ENCODE assay signal across 33 cellular contexts in genomic region chr7:154182361-154182760, GRCh38.
DNase-seq lines count a peak whose midpoint lies in the region; ATAC-seq, FAIRE-seq and TF ChIP-seq lines count a peak whose summit lies in the region.
"Had no signal": no experiment of that assay in that cellular context is flagged by ENCODE, and none has a peak within 500 bp of the region (broad histone marks: within the 10 kb centered on the region; RNA-seq: fewer than 3 reads in every experiment).

No MANE protein-coding gene starts in this region.

- no peak overlapping the region for H2BK120ac ChIP-seq in H1 (replicated peaks; ENCODE audit: low read depth, low read length)

- H3K23me2 ChIP-seq in H1 (ENCODE audit: low read depth, low read length) = no peaks in the 10 kb centered on the region

- H2AFZ ChIP-seq in SK-N-SH (ENCODE audit: low read depth) (no peak overlapping the region), H1 (ENCODE audit: low read length) (no peak overlapping the region)

- POLR2A ChIA-PET in SK-N-SH (lab: Yijun Ruan, JAX) = no interaction called here
- POLR2A ChIA-PET in H1 (lab: Charles Lee; ENCODE audit: partially characterized antibody) = no interaction called here

- H3K23ac ChIP-seq in H1 (ENCODE audit: insufficient read length) = no peak overlapping the region

- peak overlapping the region; percentile 6; the same call in 1 of the 2 replicates for H2BK20ac ChIP-seq in H1 (ENCODE audit: low read length)

- H3F3A ChIP-seq in SK-N-SH (replicated peaks; ENCODE audit: insufficient read depth) = no peaks in the 10 kb centered on the region

- H3K27me3 ChIP-seq in SK-N-SH (ENCODE audit: insufficient read depth) (no peaks in the 10 kb centered on the region), H1 (replicated peaks in 1 of 4; ENCODE audit: control insufficient read depth in 3 of 4, extremely low read depth in 1 of 4, insufficient read depth in 3 of 4, low read length in 3 of 4) (no peaks in the 10 kb centered on the region)
- H3K27me3 ChIP-seq: BE2C; BLaER1; BLaER1 treated with 17β-estradiol and CSF1 and Interleukin-3, amounts not matched to agents 10 nM and 100 nM had no signal

- H3K14ac ChIP-seq in H1 (ENCODE audit: insufficient read length) = no peak overlapping the region

- no peaks in the 10 kb centered on the region for H3K79me1 ChIP-seq in H1 (ENCODE audit: low read depth, low read length)

- H3K4me2 ChIP-seq in SK-N-SH (no peak overlapping the region), H1 (ENCODE audit: insufficient read depth in 1 of 2, low read depth in 2 of 2, low read length in 2 of 2) (no peak overlapping the region; a peak in 1 of 4 replicates)
- H3K4me2 ChIP-seq: A549; BLaER1; BLaER1 treated with 17β-estradiol and CSF1 and Interleukin-3, amounts not matched to agents 10 nM and 100 nM had no signal

- TF ChIP-seq EP300 in SK-N-SH (IDR thresholded peaks at IDR 0.05; ENCODE audit: borderline replicate concordance in 1 of 2, low read depth in 1 of 2, low read length in 1 of 2) (no peak), H1 (IDR thresholded peaks at IDR 0.05; ENCODE audit: borderline replicate concordance in 1 of 2, low read depth in 2 of 2, low read length in 2 of 2) (no peak)

- ATAC-seq in SK-N-SH treated with all-trans-retinoic acid at 6 μM for 48 hours = no peak
- ATAC-seq: A549; CD8-positive, alpha-beta T cell had no signal

- H3K18ac ChIP-seq in H1 (ENCODE audit: extremely low read depth, low read length) = no peak overlapping the region

- TF ChIP-seq RAD21 in SK-N-SH (IDR thresholded peaks at IDR 0.05; ENCODE audit: low read length) = no peak
- TF ChIP-seq RAD21 in H1 (IDR thresholded peaks at IDR 0.05 in 1 of 2, conservative IDR thresholded peaks at IDR 0.05 in 1 of 2; ENCODE audit: low read depth in 2 of 2, low read length in 2 of 2) = no peak

- H3K79me2 ChIP-seq in SK-N-SH (ENCODE audit: insufficient read depth) (no peaks in the 10 kb centered on the region), H1 (ENCODE audit: control insufficient read depth in 1 of 2, insufficient read depth in 2 of 2, low read length in 2 of 2) (no peaks in the 10 kb centered on the region)

- no peak overlapping the region for H3K4ac ChIP-seq in H1 (replicated peaks; ENCODE audit: insufficient read length, low read depth, low read length)

- CTCF ChIA-PET in SK-N-SH (lab: Yijun Ruan, JAX) (interaction anchor here (0.5 to 1.5 kb wide), 4 partner anchors 13 to 645 kb away, joined by 3 to 4 read pairs (median 4); no protein-coding TSS in a partner anchor), H1 (lab: Charles Lee; ENCODE audit: partially characterized antibody) (interaction anchor here (0.7 to 1.1 kb wide), 2 partner anchors 20 to 933 kb away, joined by 4 to 6 read pairs; no protein-coding TSS in a partner anchor)

- no peak overlapping the region for H2AK5ac ChIP-seq in H1 (ENCODE audit: low read depth, low read length)

- FAIRE-seq in H1 (lab: Jason Lieb, UNC) = no peak
- FAIRE-seq: A204.1, A549, D721Med had no signal

- H2BK15ac ChIP-seq in H1 (ENCODE audit: low read length) = no peak overlapping the region

- TF ChIP-seq CTCF in SK-N-SH (IDR thresholded peaks at IDR 0.05) (no peak), H1 (IDR thresholded peaks at IDR 0.05; ENCODE audit: control extremely low read depth in 1 of 3, insufficient read depth in 1 of 3, low read depth in 1 of 3, low read length in 3 of 3) (no peak)

- no peak overlapping the region for H3K9ac ChIP-seq in SK-N-SH
- no peak overlapping the region for H3K9ac ChIP-seq in H1 (replicated peaks in 1 of 4; ENCODE audit: extremely low read depth in 1 of 4, low read depth in 3 of 4, low read length in 3 of 4)
- H3K9ac ChIP-seq: BLaER1; BLaER1 treated with 17β-estradiol and CSF1 and Interleukin-3, amounts not matched to agents 10 nM and 100 nM had no signal

- H3K4me1 ChIP-seq in SK-N-SH (ENCODE audit: control insufficient read depth in 1 of 2, insufficient read depth in 2 of 2, low read depth in 1 of 2, low read length in 1 of 2) (peaks cover 0 to 32% of the 10 kb centered on the region in 2 experiments; a peak in 2 of 4 replicates), H1 (replicated peaks in 1 of 4; ENCODE audit: control insufficient read depth in 3 of 4, insufficient read depth in 4 of 4, low read length in 3 of 4) (peaks cover 6 to 28% (median 24%) of the 10 kb centered on the region in 4 experiments)
- H3K4me1 ChIP-seq: A549, Caco-2 had no signal

- H2BK5ac ChIP-seq in H1 (ENCODE audit: low read depth, low read length) = peak overlapping the region; percentile 18; the same call in 1 of the 2 replicates

- H2BK12ac ChIP-seq in H1 (ENCODE audit: low read depth, low read length) = no peak overlapping the region

- H4K20me1 ChIP-seq in SK-N-SH (ENCODE audit: insufficient read depth) (no peaks in the 10 kb centered on the region), H1 (replicated peaks in 1 of 2; ENCODE audit: control insufficient read depth in 1 of 2, insufficient read depth in 2 of 2, low read length in 2 of 2) (no peaks in the 10 kb centered on the region)
- H4K20me1 ChIP-seq: BLaER1; BLaER1 treated with 17β-estradiol and CSF1 and Interleukin-3, amounts not matched to agents 10 nM and 100 nM had no signal

- no peak overlapping the region for H4K91ac ChIP-seq in H1 (replicated peaks; ENCODE audit: insufficient read length, low read length)

- no peak overlapping the region for H3K56ac ChIP-seq in H1 (replicated peaks; ENCODE audit: insufficient read length, low read depth, low read length)

- H3K9me3 ChIP-seq in SK-N-SH = peaks cover 8% of the 10 kb centered on the region; the same call in 1 of the 2 replicates
- no peaks in the 10 kb centered on the region for H3K9me3 ChIP-seq in H1 (ENCODE audit: insufficient read depth in 2 of 2, low read depth in 1 of 2, low read length in 1 of 2)
- H3K9me3 ChIP-seq: A549; BE2C; BLaER1; BLaER1 treated with 17β-estradiol and CSF1 and Interleukin-3, amounts not matched to agents 10 nM and 100 nM; Caco-2 had no signal

- H3K36me3 ChIP-seq in SK-N-SH (replicated peaks in 1 of 2; ENCODE audit: control insufficient read depth in 1 of 2, insufficient read depth in 2 of 2, low read length in 1 of 2) (no peaks in the 10 kb centered on the region), H1 (ENCODE audit: control insufficient read depth in 2 of 4, insufficient read depth in 4 of 4, low read length in 3 of 4) (no peaks in the 10 kb centered on the region)
- H3K36me3 ChIP-seq: BE2C; BLaER1; BLaER1 treated with 17β-estradiol and CSF1 and Interleukin-3, amounts not matched to agents 10 nM and 100 nM had no signal

- H3K4me3 ChIP-seq in SK-N-SH (ENCODE audit: low read depth in 2 of 2, low read length in 1 of 2) (no peak overlapping the region), H1 (ENCODE audit: extremely low read depth in 1 of 4, insufficient read depth in 2 of 4, low read depth in 3 of 4, low read length in 4 of 4) (no peak overlapping the region)
- H3K4me3 ChIP-seq: A549; BLaER1; BLaER1 treated with 17β-estradiol and CSF1 and Interleukin-3, amounts not matched to agents 10 nM and 100 nM had no signal

- 20% methylated on average over 4 of the region's 5 CpGs for WGBS in SK-N-SH (ENCODE audit: low lambda C conversion rate)
- WGBS in H1 (ENCODE audit: extremely low coverage in 1 of 2, insufficient coverage in 1 of 2, insufficient read length in 1 of 2, insufficient replicate concordance in 2 of 2, low coverage in 1 of 2, low lambda C conversion rate in 2 of 2, missing lambda C conversion rate in 1 of 2), 2 experiments = 69% methylated on average over 5 of the region's 5 CpGs; no CpG with 5 or more reads in 1 of the 2 experiments

- H4K5ac ChIP-seq in H1 (ENCODE audit: insufficient read length, low read depth, low read length) = no peak overlapping the region

- DNase-seq in SK-N-SH = peak; percentile 44
- no peak for DNase-seq in H1 (ENCODE audit: low read depth in 1 of 2, low spot score in 2 of 2)
- DNase-seq in left kidney (ENCODE audit: low read depth, low spot score) = peak; percentile 50
- no peak for DNase-seq in cerebellar nuclear complex (lab: John Stamatoyannopoulos, UW)
- no peak for DNase-seq in cerebellum (ENCODE audit: low spot score)
- DNase-seq: 8988T; ACHN; AML-193; BE2C; C1 segment of cervical spinal cord; Caco-2; Calu3; CD4-positive, alpha-beta memory T cell; CD4-positive, alpha-beta T cell; CD4-positive, CD25-positive, alpha-beta regulatory T cell; CD8-positive, alpha-beta memory T cell; CD8-positive, alpha-beta T cell; COR-L47; DMS 273 treated with DMSO at 0.1 percent for 48 hours; DMS153; DMS53; DMS79; DMS79 treated with DMSO at 0.1 percent for 48 hours; DND-41; EL had no signal

- TF ChIP-seq POLR2A in H1 (IDR thresholded peaks at IDR 0.05; ENCODE audit: control extremely low read depth in 1 of 2, low read depth in 2 of 2, low read length in 2 of 2) = no peak

- H3K9me2 ChIP-seq in SK-N-SH = no peaks in the 10 kb centered on the region

- H3K27ac ChIP-seq in SK-N-SH (ENCODE audit: low read depth in 2 of 2, low read length in 1 of 2) = no peak overlapping the region
- H3K27ac ChIP-seq in H1 (ENCODE audit: low read depth, low read length) = no peak overlapping the region
- H3K27ac ChIP-seq: 22Rv1; A549; BLaER1; BLaER1 treated with 17β-estradiol and CSF1 and Interleukin-3, amounts not matched to agents 10 nM and 100 nM; C4-2B had no signal

- H4K8ac ChIP-seq in H1 (ENCODE audit: extremely low read depth, insufficient read depth, low read length) = no peak overlapping the region

TF ChIP-seq in SK-N-SH, 30 proteins besides CTCF, POLR2A, EP300 and RAD21 (continues in another document):
- no peak for TF ChIP-seq NRF1 (IDR thresholded peaks at IDR 0.05; ENCODE audit: low read depth, low read length)
- TF ChIP-seq GATA2 (CRISPR knock-in tag; IDR thresholded peaks at IDR 0.05) = no peak

TF ChIP-seq in H1, 55 proteins besides CTCF, POLR2A, EP300 and RAD21 (continues in another document):
- TF ChIP-seq SIN3A (conservative IDR thresholded peaks at IDR 0.05 in 1 of 2, IDR thresholded peaks at IDR 0.05 in 1 of 2; ENCODE audit: low read depth in 1 of 2, low read length in 2 of 2) (no peak), CBX5 (IDR thresholded peaks at IDR 0.05; ENCODE audit: low read depth, low read length) (no peak), GABPA (IDR thresholded peaks at IDR 0.05; ENCODE audit: borderline replicate concordance, insufficient read depth, low read length) (no peak), ZNF274 (IDR thresholded peaks at IDR 0.05; ENCODE audit: borderline replicate concordance, extremely low read depth, low read length) (no peak), SIX5 (IDR thresholded peaks at IDR 0.05; ENCODE audit: low read depth, low read length) (no peak), CBX8 (IDR thresholded peaks at IDR 0.05; ENCODE audit: borderline replicate concordance, low read depth, low read length) (no peak), SP1 (IDR thresholded peaks at IDR 0.05; ENCODE audit: low read depth, low read length) (no peak), MAX (IDR thresholded peaks at IDR 0.05) (no peak), SP2 (IDR thresholded peaks at IDR 0.05; ENCODE audit: low read length) (no peak)

Comparison
In these comparisons a context has a peak if more than half of its experiments do, and no peak if none do; other contexts are left out.
1. DNase-seq: peak in SK-N-SH (single experiment) and left kidney (single experiment); none in H1 (0 of 2), cerebellar nuclear complex (0 of 2) and cerebellum (single experiment).